Comparison of ENCODE assay signal across 29 cellular contexts in genomic region chr7:646951-647350, GRCh38.
"Had no signal": no experiment of that assay in that cellular context is flagged by ENCODE, and none has a peak within 500 bp of the region (broad histone marks: within the 10 kb centered on the region; RNA-seq: fewer than 3 reads in every experiment).

No MANE protein-coding gene starts in this region.

- ATAC-seq: activated CD8-positive, alpha-beta memory T cell treated with anti-CD3 and anti-CD28 coated beads, Interleukin-2, amount 10 ng/mL, durations not matched to agents 7 days and 5 days; K562; SK-N-SH treated with all-trans-retinoic acid at 6 μM for 48 hours had no signal

- H3K27me3 Mint-ChIP-seq: activated B cell treated with CpG ODN at 0.5 μM for 24 hours; activated CD4-positive, alpha-beta T cell treated with anti-CD3 and anti-CD28 coated beads, Interleukin-2, amount 10 ng/mL, durations not matched to agents 24 days and 14 days; activated CD8-positive, alpha-beta memory T cell treated with anti-CD3 and anti-CD28 coated beads, Interleukin-2, amount 10 ng/mL, durations not matched to agents 7 days and 5 days; activated naive CD4-positive, alpha-beta T cell treated with anti-CD3 and anti-CD28 coated beads, Interleukin-2, amount 50 U/mL, for 24 hours; activated T-cell treated with anti-CD3 and anti-CD28 coated beads, Interleukin-2, amount 50 U/mL, for 24 hours; brain had no signal

- DNase-seq: activated B cell treated with CpG ODN at 0.5 μM for 24 hours; activated CD4-positive, alpha-beta T cell treated with anti-CD3 and anti-CD28 coated beads for 1 hour; activated CD4-positive, alpha-beta T cell treated with anti-CD3 and anti-CD28 coated beads, Interleukin-2, amount 10 ng/mL, durations not matched to agents 24 days and 14 days; activated CD4-positive, alpha-beta T cell treated with anti-CD3 and anti-CD28 coated beads, Interleukin-2, amount 50 U/mL, for 48 hours; activated CD8-positive, alpha-beta memory T cell treated with anti-CD3 and anti-CD28 coated beads, Interleukin-2, amount 10 ng/mL, durations not matched to agents 7 days and 5 days; activated effector memory CD4-positive, alpha-beta T cell treated with Interleukin-2 at 50 U/mL for 16 hours; activated naive CD4-positive, alpha-beta T cell; activated T-cell treated with anti-CD3 and anti-CD28 coated beads, Interleukin-2, amount 50 U/mL, for 24 hours; amygdala; Karpas-422; MM.1S; NCI-H1105; NCI-H1436; NCI-H187; NCI-H2081 treated with DMSO at 0.1 percent for 48 hours; NCI-H446; NCI-H524; SHP77; SW 1271; T-helper 9 cell had no signal

- H3K4me3 ChIP-seq: K562, Peyer's patch, SJSA1 had no signal

- H3K4me1 Mint-ChIP-seq: activated B cell treated with CpG ODN at 0.5 μM for 24 hours; activated CD4-positive, alpha-beta T cell treated with anti-CD3 and anti-CD28 coated beads, Interleukin-2, amount 10 ng/mL, durations not matched to agents 24 days and 14 days; activated CD8-positive, alpha-beta memory T cell treated with anti-CD3 and anti-CD28 coated beads, Interleukin-2, amount 10 ng/mL, durations not matched to agents 7 days and 5 days; activated naive CD4-positive, alpha-beta T cell treated with anti-CD3 and anti-CD28 coated beads, Interleukin-2, amount 50 U/mL, for 24 hours; brain had no signal

- H3K27me3 ChIP-seq: Peyer's patch, SJSA1 had no signal

- H3K9me3 ChIP-seq: SJSA1 had no signal

- H3K4me1 ChIP-seq: Peyer's patch, SJSA1 had no signal

- H3K9me3 Mint-ChIP-seq: activated CD4-positive, alpha-beta T cell treated with anti-CD3 and anti-CD28 coated beads, Interleukin-2, amount 10 ng/mL, durations not matched to agents 24 days and 14 days; activated naive CD4-positive, alpha-beta T cell treated with anti-CD3 and anti-CD28 coated beads, Interleukin-2, amount 50 U/mL, for 24 hours; activated T-cell treated with anti-CD3 and anti-CD28 coated beads, Interleukin-2, amount 50 U/mL, for 24 hours had no signal

- H3K27ac Mint-ChIP-seq: activated B cell treated with CpG ODN at 0.5 μM for 24 hours; activated CD4-positive, alpha-beta T cell treated with anti-CD3 and anti-CD28 coated beads, Interleukin-2, amount 10 ng/mL, durations not matched to agents 24 days and 14 days; activated CD8-positive, alpha-beta memory T cell treated with anti-CD3 and anti-CD28 coated beads, Interleukin-2, amount 10 ng/mL, durations not matched to agents 7 days and 5 days; activated naive CD4-positive, alpha-beta T cell treated with anti-CD3 and anti-CD28 coated beads, Interleukin-2, amount 50 U/mL, for 24 hours; activated T-cell treated with anti-CD3 and anti-CD28 coated beads, Interleukin-2, amount 50 U/mL, for 24 hours; activated T-helper 1 cell treated with anti-CD3 and anti-CD28 coated beads, Interleukin-12 subunit alpha, Interleukin-12 subunit beta, Interleukin-2, Interleukin-4 antibody, amounts not matched to agents 30 ng/mL and 10 ng/mL and 1 ng/mL, durations not matched to agents 14 hours and 24 hours and 36 hours; T-helper 1 cell treated with Interleukin-12 subunit alpha and Interleukin-12 subunit beta and Interleukin-4 antibody, amounts not matched to agents 30 μg/mL and 1 μg/mL, for 36 hours had no signal

- H3K4me3 Mint-ChIP-seq: activated B cell treated with CpG ODN at 0.5 μM for 24 hours; activated CD4-positive, alpha-beta T cell treated with anti-CD3 and anti-CD28 coated beads, Interleukin-2, amount 10 ng/mL, durations not matched to agents 24 days and 14 days; activated CD8-positive, alpha-beta memory T cell treated with anti-CD3 and anti-CD28 coated beads, Interleukin-2, amount 10 ng/mL, durations not matched to agents 7 days and 5 days; activated naive CD4-positive, alpha-beta T cell treated with anti-CD3 and anti-CD28 coated beads, Interleukin-2, amount 50 U/mL, for 24 hours; activated T-cell treated with anti-CD3 and anti-CD28 coated beads, Interleukin-2, amount 50 U/mL, for 24 hours; activated T-helper 1 cell treated with anti-CD3 and anti-CD28 coated beads, Interleukin-12 subunit alpha, Interleukin-12 subunit beta, Interleukin-2, Interleukin-4 antibody, amounts not matched to agents 30 ng/mL and 10 ng/mL and 1 ng/mL, durations not matched to agents 14 hours and 24 hours and 36 hours; brain; T-helper 1 cell treated with Interleukin-12 subunit alpha and Interleukin-12 subunit beta and Interleukin-4 antibody, amounts not matched to agents 30 μg/mL and 1 μg/mL, for 36 hours had no signal

- H3K27ac ChIP-seq: Peyer's patch, RWPE1, SJSA1 had no signal

- H3K36me3 ChIP-seq: Peyer's patch, SJSA1 had no signal
